Comparison of ENCODE assay signal across 26 cellular contexts in the genomic region with DNA sequence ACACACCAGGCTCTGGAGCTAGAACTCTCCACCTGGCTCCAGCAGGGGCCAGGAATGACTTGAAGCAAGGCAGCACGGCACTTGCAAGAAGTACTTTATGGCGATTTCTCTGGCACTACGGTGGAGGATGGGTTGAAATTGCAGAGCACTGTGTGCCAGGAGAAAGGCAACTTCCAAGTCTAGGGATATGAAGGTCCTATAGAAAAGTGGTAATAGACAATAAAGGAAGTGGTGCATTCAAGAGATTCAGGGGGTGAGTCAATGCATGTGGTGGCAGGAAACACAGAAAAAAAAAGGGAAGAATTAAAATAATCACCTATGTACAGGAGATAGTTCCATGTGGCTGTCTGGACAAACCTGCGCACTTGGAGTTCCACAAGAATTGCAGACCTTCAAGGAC.
DNase-seq lines count a peak whose midpoint lies in the region; ATAC-seq and TF ChIP-seq lines count a peak whose summit lies in the region.
"Had no signal": no experiment of that assay in that cellular context is flagged by ENCODE, and none has a peak within 500 bp of the region (broad histone marks: within the 10 kb centered on the region; RNA-seq: fewer than 3 reads in every experiment).

No MANE protein-coding gene starts in this region.

- H3K27me3 Mint-ChIP-seq in activated naive CD4-positive, alpha-beta T cell treated with anti-CD3 and anti-CD28 coated beads for 36 hours (ENCODE audit: low read depth), result peaks cover 5% of the 10 kb centered on the region
- H3K27me3 Mint-ChIP-seq in activated CD4-positive, alpha-beta memory T cell treated with anti-CD3 and anti-CD28 coated beads for 36 hours, result peaks cover 4% of the 10 kb centered on the region

- H2AK5ac ChIP-seq in IMR-90 (ENCODE audit: low read depth, low read length), result peak overlapping the region; percentile 92

- H3K9ac ChIP-seq in IMR-90 (ENCODE audit: low read depth, low read length) (peak overlapping the region; percentile 29; the same call in 1 of the 2 replicates), mammary epithelial cell (ENCODE audit: insufficient read depth, low read length) (no peak overlapping the region)

- H3K23ac ChIP-seq in IMR-90 (ENCODE audit: low read depth, low read length), result peak overlapping the region; percentile 41

- peak overlapping the region; percentile 38 for H3K18ac ChIP-seq in IMR-90 (ENCODE audit: low read depth, low read length)

- H2BK20ac ChIP-seq in IMR-90 (ENCODE audit: low read depth, low read length), result peak overlapping the region; percentile 96

- H3K4me3 ChIP-seq in IMR-90 (ENCODE audit: insufficient read depth, low read depth, low read length) (no peak overlapping the region), mammary epithelial cell (replicated peaks in 1 of 3; ENCODE audit: insufficient read depth in 1 of 3, low read depth in 2 of 3, low read length in 3 of 3) (no peak overlapping the region), osteoblast (ENCODE audit: insufficient read depth, low read length) (no peak overlapping the region), suprapubic skin (no peak overlapping the region), gastroesophageal sphincter (no peak overlapping the region)
- H3K4me3 ChIP-seq: esophagus muscularis mucosa, K562, lung, transverse colon had no signal

- no peaks in the 10 kb centered on the region for H3K36me3 ChIP-seq in IMR-90 (ENCODE audit: control insufficient read depth, insufficient read depth, low read length)
- no peaks in the 10 kb centered on the region for H3K36me3 ChIP-seq in mammary epithelial cell (ENCODE audit: insufficient read depth, low read length)
- no peaks in the 10 kb centered on the region for H3K36me3 ChIP-seq in osteoblast (ENCODE audit: insufficient read depth, low read length)
- no peaks in the 10 kb centered on the region for H3K36me3 ChIP-seq in suprapubic skin
- no peaks in the 10 kb centered on the region for H3K36me3 ChIP-seq in gastroesophageal sphincter
- H3K36me3 ChIP-seq: esophagus muscularis mucosa, transverse colon had no signal

- H3K4ac ChIP-seq in IMR-90 (ENCODE audit: low read depth, low read length), result peak overlapping the region; percentile 95

- no peak overlapping the region for H3K4me3 Mint-ChIP-seq in activated naive CD4-positive, alpha-beta T cell treated with anti-CD3 and anti-CD28 coated beads for 36 hours
- no peak overlapping the region for H3K4me3 Mint-ChIP-seq in activated CD4-positive, alpha-beta memory T cell treated with anti-CD3 and anti-CD28 coated beads for 36 hours
- H3K4me3 Mint-ChIP-seq: activated T-cell treated with anti-CD3 and anti-CD28 coated beads, Interleukin-2, amount 50 U/mL, for 72 hours; CD4-positive, CD25-positive, alpha-beta regulatory T cell; naive B cell; stimulated activated naive CD8-positive, alpha-beta T cell treated with anti-CD3 and anti-CD28 coated beads, Interleukin-15, amount 100 ng/mL, for 72 hours; T-cell had no signal

- H3K9me3 ChIP-seq in IMR-90 (ENCODE audit: control insufficient read depth, insufficient read depth, low read length), result no peaks in the 10 kb centered on the region
- no peaks in the 10 kb centered on the region for H3K9me3 ChIP-seq in mammary epithelial cell (replicated peaks; ENCODE audit: insufficient read depth, low read length)
- no peaks in the 10 kb centered on the region for H3K9me3 ChIP-seq in osteoblast (ENCODE audit: low read depth, low read length)
- no peaks in the 10 kb centered on the region for H3K9me3 ChIP-seq in suprapubic skin
- H3K9me3 ChIP-seq in gastroesophageal sphincter, result no peaks in the 10 kb centered on the region
- H3K9me3 ChIP-seq: esophagus muscularis mucosa, transverse colon had no signal

- H3K4me1 ChIP-seq in IMR-90 (ENCODE audit: control insufficient read depth, insufficient read depth, low read length), result peaks cover 25% of the 10 kb centered on the region
- H3K4me1 ChIP-seq in mammary epithelial cell (ENCODE audit: insufficient read depth, low read length), result peaks cover 12% of the 10 kb centered on the region
- H3K4me1 ChIP-seq in osteoblast (ENCODE audit: insufficient read depth, low read length), result peaks cover 36% of the 10 kb centered on the region
- no peaks in the 10 kb centered on the region for H3K4me1 ChIP-seq in suprapubic skin
- H3K4me1 ChIP-seq in gastroesophageal sphincter, result peaks cover 0 to 3% (median 0%) of the 10 kb centered on the region in 3 donors
- H3K4me1 ChIP-seq: transverse colon had no signal

- peaks cover 22% of the 10 kb centered on the region for H3K9me1 ChIP-seq in IMR-90 (ENCODE audit: insufficient read depth, low read length)

- peak overlapping the region; percentile 82 for H3K56ac ChIP-seq in IMR-90 (ENCODE audit: extremely low read depth, insufficient read depth, low read length)

- H3K4me2 ChIP-seq in IMR-90 (ENCODE audit: low read depth, low read length), result no peak overlapping the region; the same call in 1 of the 2 replicates
- H3K4me2 ChIP-seq in mammary epithelial cell (ENCODE audit: insufficient read depth, low read depth, low read length), result peak overlapping the region; percentile 36
- peak overlapping the region; percentile 9 for H3K4me2 ChIP-seq in osteoblast (ENCODE audit: insufficient read depth, low read length)

- dilution Hi-C loops in IMR-90 (cut with HindIII; ENCODE audit: low sequenced_read_pairs, unreplicated experiment) (no loop called here), mammary epithelial cell (cut with HindIII; ENCODE audit: low sequenced_read_pairs) (no loop called here)

- H4K5ac ChIP-seq in IMR-90 (ENCODE audit: low read depth, low read length), result peak overlapping the region; percentile 86

- WGBS in IMR-90 (ENCODE audit: extremely low coverage in 2 of 2, insufficient read length in 1 of 2), 2 experiments, result 82% methylated on average over 3 of the region's 4 CpGs; no CpG with 5 or more reads in 1 of the 2 experiments
- WGBS in mammary epithelial cell (ENCODE audit: low coverage, missing lambda C conversion rate), result 89% methylated on average over 4 of the region's 4 CpGs
- WGBS in suprapubic skin, result 82% methylated on average over 4 of the region's 4 CpGs
- 100% methylated on average over 2 of the region's 4 CpGs; no CpG with 5 or more reads in 1 of the 2 donors for WGBS in gastroesophageal sphincter (ENCODE audit: low coverage in 1 of 2), 2 donors

- no peaks in the 10 kb centered on the region for H3K79me1 ChIP-seq in IMR-90 (ENCODE audit: low read depth in 1 of 2, low read length in 2 of 2)

- H3K27ac ChIP-seq in IMR-90 (ENCODE audit: insufficient read depth, low read length) (peak overlapping the region; percentile 95), mammary epithelial cell (ENCODE audit: insufficient read depth, low read depth, low read length) (no peak overlapping the region), osteoblast (ENCODE audit: low read depth, low read length) (peak overlapping the region; percentile 59), suprapubic skin (no peak overlapping the region), gastroesophageal sphincter (no peak overlapping the region)
- H3K27ac ChIP-seq: esophagus muscularis mucosa, transverse colon had no signal

- no peaks in the 10 kb centered on the region for H3K36me3 Mint-ChIP-seq in activated naive CD4-positive, alpha-beta T cell treated with anti-CD3 and anti-CD28 coated beads for 36 hours (ENCODE audit: low read depth)
- no peaks in the 10 kb centered on the region for H3K36me3 Mint-ChIP-seq in activated CD4-positive, alpha-beta memory T cell treated with anti-CD3 and anti-CD28 coated beads for 36 hours
- H3K36me3 Mint-ChIP-seq: activated naive CD4-positive, alpha-beta T cell treated with anti-CD3 and anti-CD28 coated beads, Interleukin-2, amount 50 U/mL, for 72 hours; CD4-positive, CD25-positive, alpha-beta regulatory T cell; naive B cell; T-cell had no signal

- H3K14ac ChIP-seq in IMR-90 (replicated peaks; ENCODE audit: low read depth, low read length), result peak overlapping the region; percentile 88

- H2AK9ac ChIP-seq in IMR-90 (replicated peaks; ENCODE audit: low read depth, low read length, poor library complexity), result peak overlapping the region; percentile 33

- POLR2A ChIA-PET in IMR-90 (lab: Charles Lee; ENCODE audit: unreplicated experiment), result no interaction called here
- POLR2A ChIA-PET in activated CD4-positive, alpha-beta memory T cell treated with anti-CD3 and anti-CD28 coated beads for 36 hours (lab: Charles Lee), result no interaction called here

- no peaks in the 10 kb centered on the region for H3K27me3 ChIP-seq in IMR-90 (ENCODE audit: control insufficient read depth, insufficient read depth, low read length)
- H3K27me3 ChIP-seq in mammary epithelial cell (ENCODE audit: insufficient read depth, low read length), result no peaks in the 10 kb centered on the region
- no peaks in the 10 kb centered on the region for H3K27me3 ChIP-seq in osteoblast (ENCODE audit: insufficient read depth, low read length)
- no peaks in the 10 kb centered on the region for H3K27me3 ChIP-seq in suprapubic skin
- no peaks in the 10 kb centered on the region for H3K27me3 ChIP-seq in gastroesophageal sphincter
- H3K27me3 ChIP-seq: esophagus muscularis mucosa, transverse colon had no signal

- in situ Hi-C loops in IMR-90 (cut with MboI; ENCODE audit: low sequenced_read_pairs), result no loop called here
- in situ Hi-C loops in mammary epithelial cell (cut with MboI; ENCODE audit: low sequenced_read_pairs in 2 of 2), result no loop called here

- H2AFZ ChIP-seq in IMR-90 (replicated peaks; ENCODE audit: low read length, poor library complexity), result peak overlapping the region; percentile 59
- H2AFZ ChIP-seq in mammary epithelial cell (ENCODE audit: low read depth, low read length), result no peak overlapping the region
- H2AFZ ChIP-seq in osteoblast (ENCODE audit: low read length), result no peak overlapping the region

- TF ChIP-seq EP300 in suprapubic skin (IDR thresholded peaks at IDR 0.05), result no peak
- no peak for TF ChIP-seq EP300 in gastroesophageal sphincter (IDR thresholded peaks at IDR 0.05)

- no peaks in the 10 kb centered on the region for H3K79me2 ChIP-seq in mammary epithelial cell (ENCODE audit: insufficient read depth, low read length)
- H3K79me2 ChIP-seq in osteoblast (ENCODE audit: insufficient read depth, low read length), result no peaks in the 10 kb centered on the region

- no TSS peak for BruUV-seq in IMR-90 (replicated peaks; lab: Mats Ljungman, UMichigan)
- no TSS peak for BruUV-seq in mammary epithelial cell (replicated peaks; lab: Mats Ljungman, UMichigan)

- TF ChIP-seq CTCF in IMR-90 (conservative IDR thresholded peaks at IDR 0.05; ENCODE audit: low read depth, low read length) (no peak), mammary epithelial cell (conservative IDR thresholded peaks at IDR 0.05 in 1 of 2, IDR thresholded peaks at IDR 0.05 in 1 of 2; ENCODE audit: extremely low read depth in 1 of 2, insufficient read depth in 1 of 2, low read depth in 1 of 2, low read length in 2 of 2) (no peak), osteoblast (IDR thresholded peaks at IDR 0.05; ENCODE audit: extremely low read depth, low read depth, low read length) (no peak), suprapubic skin (IDR thresholded peaks at IDR 0.05) (no peak), gastroesophageal sphincter (IDR thresholded peaks at IDR 0.05) (no peak)

- ATAC-seq in IMR-90 (ENCODE audit: low read depth) (peak; percentile 9), gastroesophageal sphincter (no peak)
- ATAC-seq: activated naive CD4-positive, alpha-beta T cell treated with anti-CD3 and anti-CD28 coated beads, Interleukin-2, amount 50 U/mL, for 72 hours; activated T-cell treated with anti-CD3 and anti-CD28 coated beads, Interleukin-2, amount 50 U/mL, for 72 hours; K562; stimulated activated naive CD8-positive, alpha-beta T cell treated with anti-CD3 and anti-CD28 coated beads, Interleukin-15, amount 100 ng/mL, for 72 hours; T-cell had no signal

- H4K8ac ChIP-seq in IMR-90 (ENCODE audit: low read depth in 2 of 2, low read length in 2 of 2), result peak overlapping the region; percentile 74 to 99

- no peak for TF ChIP-seq RAD21 in IMR-90 (IDR thresholded peaks at IDR 0.05; ENCODE audit: low read length)

- H3K4me1 Mint-ChIP-seq in activated naive CD4-positive, alpha-beta T cell treated with anti-CD3 and anti-CD28 coated beads for 36 hours (ENCODE audit: low read depth), result no peaks in the 10 kb centered on the region
- H3K4me1 Mint-ChIP-seq in activated CD4-positive, alpha-beta memory T cell treated with anti-CD3 and anti-CD28 coated beads for 36 hours (ENCODE audit: low read depth), result no peaks in the 10 kb centered on the region
- H3K4me1 Mint-ChIP-seq: CD4-positive, CD25-positive, alpha-beta regulatory T cell; naive B cell; stimulated activated naive CD8-positive, alpha-beta T cell treated with anti-CD3 and anti-CD28 coated beads, Interleukin-15, amount 100 ng/mL, for 72 hours; T-cell had no signal

- H4K91ac ChIP-seq in IMR-90 (ENCODE audit: insufficient read depth, low read depth, low read length), result peak overlapping the region; percentile 97

- no peaks in the 10 kb centered on the region for H4K20me1 ChIP-seq in IMR-90 (ENCODE audit: insufficient read depth, low read length)
- H4K20me1 ChIP-seq in mammary epithelial cell (ENCODE audit: insufficient read depth, low read length), result no peaks in the 10 kb centered on the region
- no peaks in the 10 kb centered on the region for H4K20me1 ChIP-seq in osteoblast (ENCODE audit: insufficient read depth, low read length)

- no peaks in the 10 kb centered on the region for H3K9me3 Mint-ChIP-seq in activated naive CD4-positive, alpha-beta T cell treated with anti-CD3 and anti-CD28 coated beads for 36 hours
- no peaks in the 10 kb centered on the region for H3K9me3 Mint-ChIP-seq in activated CD4-positive, alpha-beta memory T cell treated with anti-CD3 and anti-CD28 coated beads for 36 hours
- H3K9me3 Mint-ChIP-seq: activated T-cell treated with anti-CD3 and anti-CD28 coated beads, Interleukin-2, amount 50 U/mL, for 72 hours; T-cell had no signal

- DNase-seq in AG08395 (ENCODE audit: low spot score) (peak; percentile 29), IMR-90 (no peak), mammary epithelial cell (peak; percentile 9), osteoblast (ENCODE audit: insufficient read length, low spot score, missing footprints) (peak; percentile 58), suprapubic skin (ENCODE audit: low spot score in 2 of 2) (no peak)
- DNase-seq in activated naive CD4-positive, alpha-beta T cell treated with anti-CD3 and anti-CD28 coated beads for 36 hours, result no peak
- no peak for DNase-seq in activated CD4-positive, alpha-beta memory T cell treated with anti-CD3 and anti-CD28 coated beads for 36 hours
- DNase-seq: activated T-cell treated with anti-CD3 and anti-CD28 coated beads, Interleukin-2, amount 50 U/mL, for 72 hours; aorta; CD4-positive, CD25-positive, alpha-beta regulatory T cell; effector CD4-positive, alpha-beta T cell; kidney; MV-4-11; naive B cell; NCI-H187; NCI-H748 treated with DMSO at 0.1 percent for 48 hours; occipital lobe; Right ventricle myocardium superior; stimulated activated naive CD8-positive, alpha-beta T cell treated with anti-CD3 and anti-CD28 coated beads, Interleukin-15, amount 100 ng/mL, for 72 hours; T-cell; transverse colon had no signal

- no peak for TF ChIP-seq POLR2A in IMR-90 (IDR thresholded peaks at IDR 0.05; ENCODE audit: low read depth, low read length)
- TF ChIP-seq POLR2A in suprapubic skin (IDR thresholded peaks at IDR 0.05), result no peak
- no peak for TF ChIP-seq POLR2A in gastroesophageal sphincter (IDR thresholded peaks at IDR 0.05)

- H2BK5ac ChIP-seq in IMR-90 (ENCODE audit: low read depth, low read length, poor library complexity, severe bottlenecking), result peak overlapping the region; percentile 95

- peak overlapping the region; percentile 98 for H2BK120ac ChIP-seq in IMR-90 (ENCODE audit: low read depth, low read length)

- CTCF ChIA-PET in IMR-90 (lab: Yijun Ruan, JAX), result no interaction called here
- CTCF ChIA-PET in mammary epithelial cell (lab: Charles Lee; ENCODE audit: low non-redundant PET), result no interaction called here
- CTCF ChIA-PET in activated naive CD4-positive, alpha-beta T cell treated with anti-CD3 and anti-CD28 coated beads for 36 hours (lab: Charles Lee), result no interaction called here
- CTCF ChIA-PET in activated CD4-positive, alpha-beta memory T cell treated with anti-CD3 and anti-CD28 coated beads for 36 hours (lab: Charles Lee), result no interaction called here

- peak overlapping the region; percentile 72; the same call in 2 of the 3 replicates for H2BK15ac ChIP-seq in IMR-90 (ENCODE audit: low read depth, low read length)

- intact Hi-C loops in IMR-90 (cut with micrococcal nuclease), result loop anchor here (10.0 kb wide), 1 partner anchor 106 kb away; no protein-coding TSS in a partner anchor
- intact Hi-C loops in mammary epithelial cell (cut with micrococcal nuclease), result no loop called here
- intact Hi-C loops in activated naive CD4-positive, alpha-beta T cell treated with anti-CD3 and anti-CD28 coated beads for 36 hours (cut with micrococcal nuclease), result no loop called here
- intact Hi-C loops in activated CD4-positive, alpha-beta memory T cell treated with anti-CD3 and anti-CD28 coated beads for 36 hours (cut with micrococcal nuclease), result no loop called here

- no peak overlapping the region for H3K27ac Mint-ChIP-seq in activated naive CD4-positive, alpha-beta T cell treated with anti-CD3 and anti-CD28 coated beads for 36 hours
- H3K27ac Mint-ChIP-seq in activated CD4-positive, alpha-beta memory T cell treated with anti-CD3 and anti-CD28 coated beads for 36 hours, result no peak overlapping the region
- H3K27ac Mint-ChIP-seq: activated naive CD4-positive, alpha-beta T cell treated with anti-CD3 and anti-CD28 coated beads, Interleukin-2, amount 50 U/mL, for 72 hours; activated T-cell treated with anti-CD3 and anti-CD28 coated beads, Interleukin-2, amount 50 U/mL, for 72 hours; CD4-positive, CD25-positive, alpha-beta regulatory T cell; naive B cell; stimulated activated naive CD8-positive, alpha-beta T cell treated with anti-CD3 and anti-CD28 coated beads, Interleukin-15, amount 100 ng/mL, for 72 hours; T-cell had no signal

Comparison
In these comparisons a context has a peak if more than half of its experiments do, and no peak if none do; other contexts are left out.
1. DNase-seq: peak in AG08395 (single experiment), mammary epithelial cell (single experiment) and osteoblast (single experiment); none in IMR-90 (single experiment), suprapubic skin (0 of 2), activated naive CD4-positive, alpha-beta T cell treated with anti-CD3 and anti-CD28 coated beads for 36 hours (single experiment) and activated CD4-positive, alpha-beta memory T cell treated with anti-CD3 and anti-CD28 coated beads for 36 hours (single experiment).
2. H3K27ac ChIP-seq: peak in IMR-90 (single experiment) and osteoblast (single experiment); none in mammary epithelial cell (single experiment), suprapubic skin (single experiment) and gastroesophageal sphincter (0 of 4).